In the genomic region with DNA sequence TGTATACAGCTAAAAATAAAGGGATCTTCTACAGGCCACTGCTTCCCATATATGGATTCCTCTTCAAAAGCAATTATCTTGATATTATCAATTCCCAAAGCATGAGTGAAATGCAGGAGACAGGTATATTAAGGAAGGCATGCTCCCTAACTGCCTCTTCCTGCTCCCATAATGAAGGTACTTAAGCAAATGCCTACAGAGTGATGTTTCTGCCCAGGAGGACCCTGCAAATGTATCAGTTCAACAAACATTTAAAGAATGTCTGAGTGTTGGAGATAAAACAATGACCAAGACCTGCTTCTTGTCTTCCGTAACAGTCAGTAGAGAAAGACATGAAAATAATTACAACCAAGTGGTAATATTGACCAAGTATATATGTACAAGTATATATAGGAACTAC, we compare ENCODE assay signal across 1 cellular context.
TF ChIP-seq lines count a peak whose summit lies in the region.

No MANE protein-coding gene starts in this region.

TF ChIP-seq in GM23338, 12 proteins besides CTCF, POLR2A, EP300 and RAD21:
- TF ChIP-seq, protein P1, sequence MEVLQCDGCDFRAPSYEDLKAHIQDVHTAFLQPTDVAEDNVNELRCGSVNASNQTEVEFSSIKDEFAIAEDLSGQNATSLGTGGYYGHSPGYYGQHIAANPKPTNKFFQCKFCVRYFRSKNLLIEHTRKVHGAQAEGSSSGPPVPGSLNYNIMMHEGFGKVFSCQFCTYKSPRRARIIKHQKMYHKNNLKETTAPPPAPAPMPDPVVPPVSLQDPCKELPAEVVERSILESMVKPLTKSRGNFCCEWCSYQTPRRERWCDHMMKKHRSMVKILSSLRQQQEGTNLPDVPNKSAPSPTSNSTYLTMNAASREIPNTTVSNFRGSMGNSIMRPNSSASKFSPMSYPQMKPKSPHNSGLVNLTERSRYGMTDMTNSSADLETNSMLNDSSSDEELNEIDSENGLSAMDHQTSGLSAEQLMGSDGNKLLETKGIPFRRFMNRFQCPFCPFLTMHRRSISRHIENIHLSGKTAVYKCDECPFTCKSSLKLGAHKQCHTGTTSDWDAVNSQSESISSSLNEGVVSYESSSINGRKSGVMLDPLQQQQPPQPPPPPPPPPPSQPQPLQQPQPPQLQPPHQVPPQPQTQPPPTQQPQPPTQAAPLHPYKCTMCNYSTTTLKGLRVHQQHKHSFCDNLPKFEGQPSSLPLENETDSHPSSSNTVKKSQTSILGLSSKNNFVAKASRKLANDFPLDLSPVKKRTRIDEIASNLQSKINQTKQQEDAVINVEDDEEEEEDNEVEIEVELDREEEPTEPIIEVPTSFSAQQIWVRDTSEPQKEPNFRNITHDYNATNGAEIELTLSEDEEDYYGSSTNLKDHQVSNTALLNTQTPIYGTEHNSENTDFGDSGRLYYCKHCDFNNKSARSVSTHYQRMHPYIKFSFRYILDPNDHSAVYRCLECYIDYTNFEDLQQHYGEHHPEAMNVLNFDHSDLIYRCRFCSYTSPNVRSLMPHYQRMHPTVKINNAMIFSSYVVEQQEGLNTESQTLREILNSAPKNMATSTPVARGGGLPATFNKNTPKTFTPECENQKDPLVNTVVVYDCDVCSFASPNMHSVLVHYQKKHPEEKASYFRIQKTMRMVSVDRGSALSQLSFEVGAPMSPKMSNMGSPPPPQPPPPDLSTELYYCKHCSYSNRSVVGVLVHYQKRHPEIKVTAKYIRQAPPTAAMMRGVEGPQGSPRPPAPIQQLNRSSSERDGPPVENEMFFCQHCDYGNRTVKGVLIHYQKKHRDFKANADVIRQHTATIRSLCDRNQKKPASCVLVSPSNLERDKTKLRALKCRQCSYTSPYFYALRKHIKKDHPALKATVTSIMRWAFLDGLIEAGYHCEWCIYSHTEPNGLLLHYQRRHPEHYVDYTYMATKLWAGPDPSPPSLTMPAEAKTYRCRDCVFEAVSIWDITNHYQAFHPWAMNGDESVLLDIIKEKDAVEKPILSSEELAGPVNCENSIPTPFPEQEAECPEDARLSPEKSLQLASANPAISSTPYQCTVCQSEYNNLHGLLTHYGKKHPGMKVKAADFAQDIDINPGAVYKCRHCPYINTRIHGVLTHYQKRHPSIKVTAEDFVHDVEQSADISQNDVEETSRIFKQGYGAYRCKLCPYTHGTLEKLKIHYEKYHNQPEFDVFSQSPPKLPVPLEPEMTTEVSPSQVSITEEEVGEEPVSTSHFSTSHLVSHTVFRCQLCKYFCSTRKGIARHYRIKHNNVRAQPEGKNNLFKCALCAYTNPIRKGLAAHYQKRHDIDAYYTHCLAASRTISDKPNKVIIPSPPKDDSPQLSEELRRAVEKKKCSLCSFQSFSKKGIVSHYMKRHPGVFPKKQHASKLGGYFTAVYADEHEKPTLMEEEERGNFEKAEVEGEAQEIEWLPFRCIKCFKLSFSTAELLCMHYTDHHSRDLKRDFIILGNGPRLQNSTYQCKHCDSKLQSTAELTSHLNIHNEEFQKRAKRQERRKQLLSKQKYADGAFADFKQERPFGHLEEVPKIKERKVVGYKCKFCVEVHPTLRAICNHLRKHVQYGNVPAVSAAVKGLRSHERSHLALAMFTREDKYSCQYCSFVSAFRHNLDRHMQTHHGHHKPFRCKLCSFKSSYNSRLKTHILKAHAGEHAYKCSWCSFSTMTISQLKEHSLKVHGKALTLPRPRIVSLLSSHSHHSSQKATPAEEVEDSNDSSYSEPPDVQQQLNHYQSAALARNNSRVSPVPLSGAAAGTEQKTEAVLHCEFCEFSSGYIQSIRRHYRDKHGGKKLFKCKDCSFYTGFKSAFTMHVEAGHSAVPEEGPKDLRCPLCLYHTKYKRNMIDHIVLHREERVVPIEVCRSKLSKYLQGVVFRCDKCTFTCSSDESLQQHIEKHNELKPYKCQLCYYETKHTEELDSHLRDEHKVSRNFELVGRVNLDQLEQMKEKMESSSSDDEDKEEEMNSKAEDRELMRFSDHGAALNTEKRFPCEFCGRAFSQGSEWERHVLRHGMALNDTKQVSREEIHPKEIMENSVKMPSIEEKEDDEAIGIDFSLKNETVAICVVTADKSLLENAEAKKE (CRISPR knock-in tag; IDR thresholded peaks at IDR 0.05): no peak
- TF ChIP-seq EZH2phosphoT487 (IDR thresholded peaks at IDR 0.05; ENCODE audit: unreplicated experiment): no peak
- TF ChIP-seq CREB1 (CRISPR knock-in tag; IDR thresholded peaks at IDR 0.05; ENCODE audit: low read depth): no peak
- no peak for TF ChIP-seq ETS1 (IDR thresholded peaks at IDR 0.05)
- no peak for TF ChIP-seq POLR2AphosphoS5 (IDR thresholded peaks at IDR 0.05; ENCODE audit: low read depth)
- TF ChIP-seq ZNF114 (CRISPR knock-in tag; IDR thresholded peaks at IDR 0.05): no peak
- TF ChIP-seq JUNB (IDR thresholded peaks at IDR 0.05; ENCODE audit: unreplicated experiment): no peak
- TF ChIP-seq EZH2 (IDR thresholded peaks at IDR 0.05; ENCODE audit: low read depth, unreplicated experiment): no peak
- TF ChIP-seq ZNF331 (CRISPR knock-in tag; IDR thresholded peaks at IDR 0.05; ENCODE audit: low read depth): no peak
- no peak for TF ChIP-seq STAT1 (IDR thresholded peaks at IDR 0.05; ENCODE audit: unreplicated experiment)
- TF ChIP-seq, protein P2, sequence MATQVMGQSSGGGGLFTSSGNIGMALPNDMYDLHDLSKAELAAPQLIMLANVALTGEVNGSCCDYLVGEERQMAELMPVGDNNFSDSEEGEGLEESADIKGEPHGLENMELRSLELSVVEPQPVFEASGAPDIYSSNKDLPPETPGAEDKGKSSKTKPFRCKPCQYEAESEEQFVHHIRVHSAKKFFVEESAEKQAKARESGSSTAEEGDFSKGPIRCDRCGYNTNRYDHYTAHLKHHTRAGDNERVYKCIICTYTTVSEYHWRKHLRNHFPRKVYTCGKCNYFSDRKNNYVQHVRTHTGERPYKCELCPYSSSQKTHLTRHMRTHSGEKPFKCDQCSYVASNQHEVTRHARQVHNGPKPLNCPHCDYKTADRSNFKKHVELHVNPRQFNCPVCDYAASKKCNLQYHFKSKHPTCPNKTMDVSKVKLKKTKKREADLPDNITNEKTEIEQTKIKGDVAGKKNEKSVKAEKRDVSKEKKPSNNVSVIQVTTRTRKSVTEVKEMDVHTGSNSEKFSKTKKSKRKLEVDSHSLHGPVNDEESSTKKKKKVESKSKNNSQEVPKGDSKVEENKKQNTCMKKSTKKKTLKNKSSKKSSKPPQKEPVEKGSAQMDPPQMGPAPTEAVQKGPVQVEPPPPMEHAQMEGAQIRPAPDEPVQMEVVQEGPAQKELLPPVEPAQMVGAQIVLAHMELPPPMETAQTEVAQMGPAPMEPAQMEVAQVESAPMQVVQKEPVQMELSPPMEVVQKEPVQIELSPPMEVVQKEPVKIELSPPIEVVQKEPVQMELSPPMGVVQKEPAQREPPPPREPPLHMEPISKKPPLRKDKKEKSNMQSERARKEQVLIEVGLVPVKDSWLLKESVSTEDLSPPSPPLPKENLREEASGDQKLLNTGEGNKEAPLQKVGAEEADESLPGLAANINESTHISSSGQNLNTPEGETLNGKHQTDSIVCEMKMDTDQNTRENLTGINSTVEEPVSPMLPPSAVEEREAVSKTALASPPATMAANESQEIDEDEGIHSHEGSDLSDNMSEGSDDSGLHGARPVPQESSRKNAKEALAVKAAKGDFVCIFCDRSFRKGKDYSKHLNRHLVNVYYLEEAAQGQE (IDR thresholded peaks at IDR 0.05; ENCODE audit: unreplicated experiment): no peak
- TF ChIP-seq NANOG (IDR thresholded peaks at IDR 0.05; ENCODE audit: borderline replicate concordance): no peak
